In the genomic region with DNA sequence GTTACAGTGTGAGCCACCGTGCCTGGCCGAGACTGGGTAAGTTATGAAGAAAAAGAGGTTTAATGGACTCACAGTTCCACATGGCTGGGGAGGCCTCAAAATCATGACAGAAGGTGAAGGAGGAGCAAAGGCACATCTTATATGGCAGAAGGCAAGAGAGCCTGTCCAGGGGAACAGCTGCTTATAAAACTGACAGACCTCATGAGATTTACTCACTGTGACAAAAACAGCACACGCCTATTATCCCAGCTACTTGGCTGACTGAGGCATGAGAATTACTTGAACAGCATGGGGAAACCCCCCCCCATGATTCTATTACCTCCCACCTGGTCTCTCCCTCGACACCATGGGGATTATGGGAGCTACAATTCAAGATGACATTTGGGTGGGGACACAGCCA, we compare ENCODE assay signal across 2 cellular contexts.
TF ChIP-seq lines count a peak whose summit lies in the region.

No MANE protein-coding gene starts in this region.

TF ChIP-seq in GM23338, 12 proteins besides CTCF, POLR2A, EP300 and RAD21 (continued from another document):
- TF ChIP-seq JUNB (IDR thresholded peaks at IDR 0.05; ENCODE audit: unreplicated experiment) = no peak
- TF ChIP-seq STAT1 (IDR thresholded peaks at IDR 0.05; ENCODE audit: unreplicated experiment) = no peak

TF ChIP-seq in WTC11, 78 proteins besides CTCF, POLR2A, EP300 and RAD21 (continued from another document):
- TF ChIP-seq AR (CRISPR knock-in tag; IDR thresholded peaks at IDR 0.05) = no peak
